Comparison of ENCODE assay signal across 23 cellular contexts in the genomic region with DNA sequence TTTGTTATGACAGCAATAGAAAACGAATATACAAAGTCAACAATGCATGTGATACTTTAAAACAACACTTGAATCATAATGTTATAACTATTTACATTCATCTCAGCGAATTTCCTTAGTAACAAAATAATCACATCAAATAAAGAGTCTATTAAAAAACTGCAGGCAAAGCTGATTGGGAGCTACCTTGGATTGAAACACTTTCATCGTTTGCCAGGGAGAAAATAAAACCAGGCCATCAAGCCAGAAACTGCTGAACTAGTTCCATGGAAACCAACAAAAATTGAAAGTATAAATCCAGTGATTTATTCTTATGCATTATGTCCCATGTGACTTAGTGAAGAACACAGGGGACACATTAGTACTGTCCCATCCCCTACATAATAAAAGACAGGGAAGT.
"Had no signal": no experiment of that assay in that cellular context is flagged by ENCODE, and none has a peak within 500 bp of the region (broad histone marks: within the 10 kb centered on the region; RNA-seq: fewer than 3 reads in every experiment).

No MANE protein-coding gene starts in this region.

- FAIRE-seq: bronchial epithelial cell, kidney had no signal

- H3K4me3 ChIP-seq: colonic mucosa, esophagus muscularis mucosa, gastrocnemius medialis, heart left ventricle, lower lobe of right lung, neural progenitor cell, spleen, tibial artery had no signal

- H3K27ac Mint-ChIP-seq: activated B cell treated with CpG ODN at 0.5 μM for 24 hours; activated CD4-positive, alpha-beta memory T cell treated with anti-CD3 and anti-CD28 coated beads for 36 hours; activated CD8-positive, alpha-beta memory T cell treated with anti-CD3 and anti-CD28 coated beads, Interleukin-2, amount 10 ng/mL, durations not matched to agents 7 days and 5 days; naive thymus-derived CD8-positive, alpha-beta T cell; neural progenitor cell; T-helper 1 cell treated with Interleukin-12 subunit alpha and Interleukin-12 subunit beta and Interleukin-4 antibody, amounts not matched to agents 30 μg/mL and 1 μg/mL, for 36 hours had no signal

- H3K36me3 Mint-ChIP-seq: activated CD4-positive, alpha-beta memory T cell treated with anti-CD3 and anti-CD28 coated beads for 36 hours; naive thymus-derived CD8-positive, alpha-beta T cell; neural progenitor cell had no signal

- H3K9me3 Mint-ChIP-seq: activated B cell treated with CpG ODN at 0.5 μM for 24 hours; activated CD4-positive, alpha-beta memory T cell treated with anti-CD3 and anti-CD28 coated beads for 36 hours; activated naive CD4-positive, alpha-beta T cell treated with anti-CD3 and anti-CD28 coated beads, Interleukin-2, amount 50 U/mL, for 72 hours; naive thymus-derived CD8-positive, alpha-beta T cell; neural progenitor cell; T-helper 1 cell treated with Interleukin-12 subunit alpha and Interleukin-12 subunit beta and Interleukin-4 antibody, amounts not matched to agents 30 μg/mL and 1 μg/mL, for 36 hours had no signal

- H3K9me3 ChIP-seq: colonic mucosa, esophagus muscularis mucosa, gastrocnemius medialis, heart left ventricle, lower lobe of right lung, spleen, tibial artery had no signal

- H3K4me3 Mint-ChIP-seq: activated B cell treated with CpG ODN at 0.5 μM for 24 hours; activated CD4-positive, alpha-beta memory T cell treated with anti-CD3 and anti-CD28 coated beads for 36 hours; activated CD8-positive, alpha-beta memory T cell treated with anti-CD3 and anti-CD28 coated beads, Interleukin-2, amount 10 ng/mL, durations not matched to agents 7 days and 5 days; naive thymus-derived CD8-positive, alpha-beta T cell; neural progenitor cell; T-helper 1 cell treated with Interleukin-12 subunit alpha and Interleukin-12 subunit beta and Interleukin-4 antibody, amounts not matched to agents 30 μg/mL and 1 μg/mL, for 36 hours had no signal

- H3K27me3 ChIP-seq: colonic mucosa, esophagus muscularis mucosa, gastrocnemius medialis, heart left ventricle, neural progenitor cell, spleen, tibial artery had no signal

- H3K27ac ChIP-seq: colonic mucosa, esophagus muscularis mucosa, gastrocnemius medialis, heart left ventricle, lower lobe of right lung, neural progenitor cell, spleen, tibial artery had no signal

- H3K36me3 ChIP-seq: colonic mucosa, esophagus muscularis mucosa, gastrocnemius medialis, heart left ventricle, lower lobe of right lung, neural progenitor cell, spleen, tibial artery had no signal

- DNase-seq: activated B cell treated with CpG ODN at 0.5 μM for 24 hours; activated CD4-positive, alpha-beta memory T cell treated with anti-CD3 and anti-CD28 coated beads for 36 hours; activated CD4-positive, alpha-beta T cell treated with anti-CD3 and anti-CD28 coated beads for 48 hours; activated CD8-positive, alpha-beta memory T cell treated with anti-CD3 and anti-CD28 coated beads, Interleukin-2, amount 10 ng/mL, durations not matched to agents 7 days and 5 days; colonic mucosa; gastrocnemius medialis; heart left ventricle; kidney; lower lobe of right lung; mesendoderm; naive thymus-derived CD8-positive, alpha-beta T cell; posterior cingulate gyrus; spleen; stimulated activated CD4-positive, alpha-beta T cell treated with anti-CD3 and anti-CD28 coated beads, Interleukin-4, amount 100 ng/mL, for 1 hour; stimulated activated naive CD4-positive, alpha-beta T cell; substantia nigra; T1000; tibial artery had no signal

- H3K27me3 Mint-ChIP-seq: activated B cell treated with CpG ODN at 0.5 μM for 24 hours; activated CD4-positive, alpha-beta memory T cell treated with anti-CD3 and anti-CD28 coated beads for 36 hours; activated CD8-positive, alpha-beta memory T cell treated with anti-CD3 and anti-CD28 coated beads, Interleukin-2, amount 10 ng/mL, durations not matched to agents 7 days and 5 days; naive thymus-derived CD8-positive, alpha-beta T cell had no signal
